In the genomic region with DNA sequence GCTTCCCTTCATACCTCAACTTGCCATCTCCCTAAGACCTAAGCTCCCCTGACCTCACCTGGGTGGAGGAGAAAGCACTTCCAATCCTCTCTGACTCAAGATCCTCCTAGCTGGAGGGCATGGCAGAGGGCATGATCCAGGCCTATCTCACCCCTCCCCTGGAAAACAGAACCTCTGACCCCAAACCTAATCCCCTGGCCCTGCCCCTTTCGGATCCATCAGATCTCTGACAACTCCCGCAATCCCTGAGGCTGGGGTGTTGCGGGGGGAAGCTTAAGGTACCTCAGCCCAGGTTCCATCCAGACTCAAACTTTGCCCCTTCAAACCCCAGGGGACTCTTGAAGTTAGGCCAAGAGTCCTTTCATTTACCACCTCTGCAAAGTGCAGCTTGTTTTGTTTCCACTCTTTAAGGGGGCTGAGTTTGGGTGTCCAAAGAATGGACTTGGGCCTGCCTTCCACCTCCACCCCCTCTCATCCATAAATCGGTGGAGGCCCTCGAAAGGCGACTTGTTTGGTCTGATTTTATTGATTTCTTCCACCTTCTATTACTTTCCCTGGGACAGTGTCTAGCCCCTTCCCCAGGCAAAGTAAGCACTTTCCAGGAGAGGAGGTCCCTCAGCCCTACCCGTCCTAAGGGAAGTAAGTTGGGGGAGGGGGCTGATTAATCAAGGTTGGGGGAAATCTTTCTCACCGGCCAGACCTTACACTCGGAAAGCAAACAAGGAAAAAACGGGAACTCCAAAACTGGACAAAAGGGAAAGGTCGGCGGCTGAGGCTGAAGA, we compare ENCODE assay signal across 13 cellular contexts. TPM values are rescaled to one million over a fixed set of nuclear protein-coding genes. Genes with fewer than 3 reads are reported as not detected.
DNase-seq lines count a peak whose midpoint lies in the region; ATAC-seq, FAIRE-seq and TF ChIP-seq lines count a peak whose summit lies in the region.
"Had no signal": no experiment of that assay in that cellular context is flagged by ENCODE, and none has a peak within 500 bp of the region (broad histone marks: within the 10 kb centered on the region; RNA-seq: fewer than 3 reads in every experiment).

No MANE protein-coding gene starts in this region.

- no peak overlapping the region for H4K5ac ChIP-seq in H1 (ENCODE audit: insufficient read length, low read depth, low read length)

- peak overlapping the region; percentile 95; the same call in 1 of the 2 replicates for H2BK15ac ChIP-seq in H1 (ENCODE audit: low read length)

- H3K36me3 Mint-ChIP-seq in activated CD4-positive, alpha-beta T cell treated with anti-CD3 and anti-CD28 coated beads for 36 hours (ENCODE audit: low read depth) = peaks cover 10% of the 10 kb centered on the region
- no peaks in the 10 kb centered on the region for H3K36me3 Mint-ChIP-seq in neural progenitor cell

- TF ChIP-seq CTCF in OCI-LY3 (IDR thresholded peaks at IDR 0.05; ENCODE audit: low read depth, low read length) (no peak), H1 (IDR thresholded peaks at IDR 0.05; ENCODE audit: control extremely low read depth in 1 of 3, insufficient read depth in 1 of 3, low read depth in 1 of 3, low read length in 3 of 3) (no peak), neural progenitor cell (IDR thresholded peaks at IDR 0.05) (no peak)

- POLR2A ChIA-PET in activated CD4-positive, alpha-beta T cell treated with anti-CD3 and anti-CD28 coated beads for 36 hours (lab: Charles Lee) = interaction anchor here (1.5 kb wide), 1 partner anchor 80 kb away, joined by 3 read pairs; a partner anchor contains a TSS
- POLR2A ChIA-PET in H1 (lab: Charles Lee; ENCODE audit: partially characterized antibody) = interaction anchor here (0.7 to 3.0 kb wide), 11 partner anchors 19 to 221 kb away, joined by 3 to 17 read pairs (median 3); no protein-coding TSS in a partner anchor

- no peak overlapping the region for H2BK120ac ChIP-seq in H1 (replicated peaks; ENCODE audit: low read depth, low read length)

- peak overlapping the region; percentile 97 for H2BK20ac ChIP-seq in H1 (ENCODE audit: low read length)

- no peak overlapping the region for H3K23ac ChIP-seq in H1 (ENCODE audit: insufficient read length)

- H2BK12ac ChIP-seq in H1 (ENCODE audit: low read depth, low read length) = peak overlapping the region; percentile 22; the same call in 1 of the 2 replicates

- H3K79me1 ChIP-seq in H1 (ENCODE audit: low read depth, low read length) = no peaks in the 10 kb centered on the region

- H3K4me2 ChIP-seq in OCI-LY3 (ENCODE audit: low read length) (peak overlapping the region; percentile 20; the same call in 1 of the 2 replicates), H1 (ENCODE audit: insufficient read depth in 1 of 2, low read depth in 2 of 2, low read length in 2 of 2) (peak overlapping the region; percentile 86 to 94), neural progenitor cell (peak overlapping the region; percentile 100)

- no peak overlapping the region for H2BK5ac ChIP-seq in H1 (ENCODE audit: low read depth, low read length)

- no peak overlapping the region for H2AFZ ChIP-seq in OCI-LY3 (ENCODE audit: low read depth, low read length)
- no peak overlapping the region for H2AFZ ChIP-seq in H1 (ENCODE audit: low read length)
- no peak overlapping the region for H2AFZ ChIP-seq in neural progenitor cell (replicated peaks)

- peaks cover 11% of the 10 kb centered on the region for H3K23me2 ChIP-seq in H1 (ENCODE audit: low read depth, low read length)

- no peak overlapping the region for H3K27ac ChIP-seq in OCI-LY3 (ENCODE audit: low read length)
- H3K27ac ChIP-seq in H1 (ENCODE audit: low read depth, low read length) = no peak overlapping the region
- H3K27ac ChIP-seq in neural progenitor cell = no peak overlapping the region
- H3K27ac ChIP-seq: HL-60 had no signal

- no peak for TF ChIP-seq POLR2A in H1 (IDR thresholded peaks at IDR 0.05; ENCODE audit: control extremely low read depth in 1 of 2, low read depth in 2 of 2, low read length in 2 of 2)

- H3K56ac ChIP-seq in H1 (replicated peaks; ENCODE audit: insufficient read length, low read depth, low read length) = no peak overlapping the region

- DNase-seq in activated CD4-positive, alpha-beta T cell treated with anti-CD3 and anti-CD28 coated beads for 36 hours = peak; percentile 15
- DNase-seq in activated CD4-positive, alpha-beta T cell treated with anti-CD3 and anti-CD28 coated beads, Interleukin-2, amount 50 U/mL, for 48 hours = no peak
- DNase-seq in H1 (ENCODE audit: low read depth in 1 of 2, low spot score in 2 of 2) = peak in 1 of 2 experiments; percentile 70
- DNase-seq in neural progenitor cell (ENCODE audit: low spot score) = peak; percentile 54
- DNase-seq in nucleus accumbens (lab: John Stamatoyannopoulos, UW) = no peak
- DNase-seq in anterior cingulate cortex (lab: John Stamatoyannopoulos, UW) = no peak
- no peak for DNase-seq in NCI-H226
- DNase-seq: left colon; NCI-H526; posterior cingulate gyrus; stimulated activated CD4-positive, alpha-beta T cell treated with anti-CD3 and anti-CD28 coated beads, Interleukin-2, amount 100 ng/mL, for 48 hours had no signal

- no peak overlapping the region for H3K4ac ChIP-seq in H1 (replicated peaks; ENCODE audit: insufficient read length, low read depth, low read length)

- H2AK5ac ChIP-seq in H1 (ENCODE audit: low read depth, low read length) = peak overlapping the region; percentile 33; the same call in 1 of the 2 replicates

- H3K27ac Mint-ChIP-seq in activated CD4-positive, alpha-beta T cell treated with anti-CD3 and anti-CD28 coated beads for 36 hours = peak overlapping the region; percentile 21
- H3K27ac Mint-ChIP-seq in neural progenitor cell = no peak overlapping the region

- peaks cover 40% of the 10 kb centered on the region for H3K4me1 Mint-ChIP-seq in activated CD4-positive, alpha-beta T cell treated with anti-CD3 and anti-CD28 coated beads for 36 hours
- peaks cover 45% of the 10 kb centered on the region for H3K4me1 Mint-ChIP-seq in neural progenitor cell

- peaks cover 30% of the 10 kb centered on the region for H3K27me3 Mint-ChIP-seq in activated CD4-positive, alpha-beta T cell treated with anti-CD3 and anti-CD28 coated beads for 36 hours
- H3K27me3 Mint-ChIP-seq in neural progenitor cell (ENCODE audit: insufficient read depth, low read depth) = peaks cover 55% of the 10 kb centered on the region

- ATAC-seq in activated CD4-positive, alpha-beta T cell treated with anti-CD3 and anti-CD28 coated beads for 36 hours = no peak
- ATAC-seq: left colon had no signal

- CTCF ChIA-PET in activated CD4-positive, alpha-beta T cell treated with anti-CD3 and anti-CD28 coated beads for 36 hours (lab: Charles Lee) = interaction anchor here (0.6 to 1.4 kb wide), 8 partner anchors 15 to 1311 kb away, joined by 3 to 5 read pairs (median 3); no protein-coding TSS in a partner anchor
- CTCF ChIA-PET in H1 (lab: Charles Lee; ENCODE audit: partially characterized antibody) = interaction anchor here (0.7 to 29.5 kb wide), 9 partner anchors 9 to 124 kb away, joined by 3 to 795 read pairs (median 7); a partner anchor contains a TSS

- H3K9me3 Mint-ChIP-seq in activated CD4-positive, alpha-beta T cell treated with anti-CD3 and anti-CD28 coated beads for 36 hours (ENCODE audit: low read depth) = no peaks in the 10 kb centered on the region
- no peaks in the 10 kb centered on the region for H3K9me3 Mint-ChIP-seq in neural progenitor cell

- no peaks in the 10 kb centered on the region for H3K9me3 ChIP-seq in OCI-LY3 (ENCODE audit: insufficient read depth, low read length)
- H3K9me3 ChIP-seq in H1 (ENCODE audit: insufficient read depth in 2 of 2, low read depth in 1 of 2, low read length in 1 of 2) = no peaks in the 10 kb centered on the region
- no peaks in the 10 kb centered on the region for H3K9me3 ChIP-seq in neural progenitor cell (ENCODE audit: low read depth)

- peaks cover 12% of the 10 kb centered on the region for H3K79me2 ChIP-seq in OCI-LY3 (ENCODE audit: low read length)
- H3K79me2 ChIP-seq in H1 (ENCODE audit: control insufficient read depth in 1 of 2, insufficient read depth in 2 of 2, low read length in 2 of 2) = no peaks in the 10 kb centered on the region
- H3K79me2 ChIP-seq in neural progenitor cell (ENCODE audit: low read depth) = peaks cover 26% of the 10 kb centered on the region

- FAIRE-seq in H1 (lab: Jason Lieb, UNC) = no peak

- peaks cover 23% of the 10 kb centered on the region for H3K27me3 ChIP-seq in OCI-LY3 (ENCODE audit: low read depth, low read length)
- peaks cover 53 to 97% (median 91%) of the 10 kb centered on the region in 4 experiments for H3K27me3 ChIP-seq in H1 (replicated peaks in 1 of 4; ENCODE audit: control insufficient read depth in 3 of 4, extremely low read depth in 1 of 4, insufficient read depth in 3 of 4, low read length in 3 of 4)
- peaks cover 85% of the 10 kb centered on the region for H3K27me3 ChIP-seq in neural progenitor cell

- H3K4me1 ChIP-seq in OCI-LY3 (ENCODE audit: low read length) (peaks cover 27% of the 10 kb centered on the region), H1 (replicated peaks in 1 of 4; ENCODE audit: control insufficient read depth in 3 of 4, insufficient read depth in 4 of 4, low read length in 3 of 4) (peaks cover 4 to 43% (median 20%) of the 10 kb centered on the region in 4 experiments), neural progenitor cell (peaks cover 38% of the 10 kb centered on the region)

- H3K4me3 Mint-ChIP-seq in activated CD4-positive, alpha-beta T cell treated with anti-CD3 and anti-CD28 coated beads for 36 hours = peak overlapping the region; percentile 76
- H3K4me3 Mint-ChIP-seq in neural progenitor cell = peak overlapping the region; percentile 93

- peak overlapping the region; percentile 75; the same call in 1 of the 2 replicates for H3K18ac ChIP-seq in H1 (ENCODE audit: extremely low read depth, low read length)

- no peak for TF ChIP-seq RAD21 in H1 (IDR thresholded peaks at IDR 0.05 in 1 of 2, conservative IDR thresholded peaks at IDR 0.05 in 1 of 2; ENCODE audit: low read depth in 2 of 2, low read length in 2 of 2)

- H4K20me1 ChIP-seq in OCI-LY3 (ENCODE audit: insufficient read depth, low read length) (peaks cover 14% of the 10 kb centered on the region; the same call in 1 of the 2 replicates), H1 (replicated peaks in 1 of 2; ENCODE audit: control insufficient read depth in 1 of 2, insufficient read depth in 2 of 2, low read length in 2 of 2) (peaks cover 0 to 10% of the 10 kb centered on the region in 2 experiments), neural progenitor cell (ENCODE audit: low read depth) (peaks cover 35% of the 10 kb centered on the region)

- WGBS in H1 (ENCODE audit: extremely low coverage in 1 of 2, insufficient coverage in 1 of 2, insufficient read length in 1 of 2, insufficient replicate concordance in 2 of 2, low coverage in 1 of 2, low lambda C conversion rate in 2 of 2, missing lambda C conversion rate in 1 of 2), 2 experiments = 6% methylated on average over 12 of the region's 12 CpGs; no CpG with 5 or more reads in 1 of the 2 experiments

- peaks cover 3% of the 10 kb centered on the region for H3K36me3 ChIP-seq in OCI-LY3 (replicated peaks; ENCODE audit: low read depth, low read length)
- no peaks in the 10 kb centered on the region; a peak in 1 of 8 replicates for H3K36me3 ChIP-seq in H1 (ENCODE audit: control insufficient read depth in 2 of 4, insufficient read depth in 4 of 4, low read length in 3 of 4)
- H3K36me3 ChIP-seq in neural progenitor cell = no peaks in the 10 kb centered on the region

- no peak overlapping the region for H4K91ac ChIP-seq in H1 (replicated peaks; ENCODE audit: insufficient read length, low read length)

- no peak for TF ChIP-seq EP300 in H1 (IDR thresholded peaks at IDR 0.05; ENCODE audit: borderline replicate concordance in 1 of 2, low read depth in 2 of 2, low read length in 2 of 2)

- H3K9ac ChIP-seq in OCI-LY3 (ENCODE audit: low read length) (no peak overlapping the region), H1 (replicated peaks in 1 of 4; ENCODE audit: extremely low read depth in 1 of 4, low read depth in 3 of 4, low read length in 3 of 4) (no peak overlapping the region; a peak in 1 of 7 replicates), neural progenitor cell (no peak overlapping the region)

- peaks cover 38% of the 10 kb centered on the region for H3F3A ChIP-seq in neural progenitor cell (ENCODE audit: low read depth)

- no peak overlapping the region for H3K14ac ChIP-seq in H1 (ENCODE audit: insufficient read length)

- H4K8ac ChIP-seq in H1 (ENCODE audit: extremely low read depth, insufficient read depth, low read length) = no peak overlapping the region

- H3K4me3 ChIP-seq in OCI-LY3 (ENCODE audit: low read length) (no peak overlapping the region), H1 (ENCODE audit: extremely low read depth in 1 of 4, insufficient read depth in 2 of 4, low read depth in 3 of 4, low read length in 4 of 4) (peak overlapping the region; percentile 45 to 71 (median 54)), neural progenitor cell (peak overlapping the region; percentile 72)

- intact Hi-C loops in activated CD4-positive, alpha-beta T cell treated with anti-CD3 and anti-CD28 coated beads for 36 hours (cut with DNase I, micrococcal nuclease) = loop anchor here in 1 of 2 experiments (10.0 kb wide), 2 partner anchors 183 to 483 kb away; a partner anchor contains a TSS

RNA-seq across cellular contexts. Expression of a gene that starts 2.6 kb away (rescaled TPM):
- total RNA-seq in activated CD4-positive, alpha-beta T cell treated with anti-CD3 and anti-CD28 coated beads for 36 hours = 10 to 100 TPM; 31.8 to 37.3 TPM
- total RNA-seq in H1 (2021; fragmentation: NEBNext Ultra II Directional; extraction: Animal tissue kit (Norgen Biotek cat#: 25700)) = 3.3 and 4.0 TPM in 2 replicates
- polyA plus RNA-seq in H1 (2011; rRNA removed) = 1.5 and 2.1 TPM in 2 replicates
- 2.1 TPM for polyA plus RNA-seq in H1 (2011; cell fraction: cytosol; rRNA removed)
- polyA plus RNA-seq in H1 (2011; cell fraction: nucleus; rRNA removed) = 2.2 TPM
- polyA plus RNA-seq in H1 (2012, experiment 1 of 2) = 4.3 to 5.9 TPM (median 5.2 TPM) in 4 replicates
- 5.1 TPM for polyA plus RNA-seq in H1 (2012, experiment 2 of 2)
- 1.3 TPM for polyA plus RNA-seq in H1 (2013, experiment 1 of 2)
- polyA plus RNA-seq in H1 (2013, experiment 2 of 2) = 1.3 TPM
- polyA minus RNA-seq in H1 (2011; rRNA and poly(A)+ RNA removed) = 0.78 and 1.5 TPM in 2 replicates
- 1.8 TPM for polyA minus RNA-seq in H1 (2011; cell fraction: cytosol; rRNA and poly(A)+ RNA removed)
- polyA minus RNA-seq in H1 (2011; cell fraction: nucleus; rRNA and poly(A)+ RNA removed) = 2.2 TPM
- total RNA-seq in neural progenitor cell (ENCODE audit: low replicate concordance) = 8.0 and 19.3 TPM in 2 replicates

RNA-seq across cellular contexts. Expression of a gene that starts 32.9 kb away (rescaled TPM):
- total RNA-seq in activated CD4-positive, alpha-beta T cell treated with anti-CD3 and anti-CD28 coated beads for 36 hours = 100 to 1,000 TPM; 168 to 174 TPM
- total RNA-seq in H1 (2021; fragmentation: NEBNext Ultra II Directional; extraction: Animal tissue kit (Norgen Biotek cat#: 25700)) = 7.7 and 8.0 TPM in 2 replicates
- 6.5 and 7.7 TPM in 2 replicates for polyA plus RNA-seq in H1 (2011; rRNA removed)
- 9.3 TPM for polyA plus RNA-seq in H1 (2011; cell fraction: cytosol; rRNA removed)
- 57.8 TPM for polyA plus RNA-seq in H1 (2011; cell fraction: nucleus; rRNA removed)
- polyA plus RNA-seq in H1 (2012, experiment 1 of 2) = 8.9 to 16.8 TPM (median 11.1 TPM) in 4 replicates
- polyA plus RNA-seq in H1 (2012, experiment 2 of 2) = 5.1 TPM
- polyA plus RNA-seq in H1 (2013, experiment 1 of 2) = 3.0 TPM
- 2.4 TPM for polyA plus RNA-seq in H1 (2013, experiment 2 of 2)
- 8.2 and 12.8 TPM in 2 replicates for polyA minus RNA-seq in H1 (2011; rRNA and poly(A)+ RNA removed)
- 6.0 TPM for polyA minus RNA-seq in H1 (2011; cell fraction: cytosol; rRNA and poly(A)+ RNA removed)
- polyA minus RNA-seq in H1 (2011; cell fraction: nucleus; rRNA and poly(A)+ RNA removed) = 19.7 TPM
- total RNA-seq in neural progenitor cell (ENCODE audit: low replicate concordance) = 7.4 and 24.4 TPM in 2 replicates

RNA-seq across cellular contexts. Expression of a gene that starts 58.0 kb away (rescaled TPM):
- 10 to 100 TPM; 49.4 to 58.6 TPM for total RNA-seq in activated CD4-positive, alpha-beta T cell treated with anti-CD3 and anti-CD28 coated beads for 36 hours
- total RNA-seq in H1 (2021; fragmentation: NEBNext Ultra II Directional; extraction: Animal tissue kit (Norgen Biotek cat#: 25700)) = 11.1 and 11.6 TPM in 2 replicates
- polyA plus RNA-seq in H1 (2011; rRNA removed) = 8.4 and 9.4 TPM in 2 replicates
- polyA plus RNA-seq in H1 (2011; cell fraction: cytosol; rRNA removed) = 6.7 TPM
- polyA plus RNA-seq in H1 (2011; cell fraction: nucleus; rRNA removed) = 7.1 TPM
- polyA plus RNA-seq in H1 (2012, experiment 1 of 2) = 7.7 to 15.0 TPM (median 9.7 TPM) in 4 replicates
- polyA plus RNA-seq in H1 (2012, experiment 2 of 2) = 8.8 TPM
- polyA plus RNA-seq in H1 (2013, experiment 1 of 2) = 7.5 TPM
- polyA plus RNA-seq in H1 (2013, experiment 2 of 2) = 8.1 TPM
- 1.8 and 3.9 TPM in 2 replicates for polyA minus RNA-seq in H1 (2011; rRNA and poly(A)+ RNA removed)
- polyA minus RNA-seq in H1 (2011; cell fraction: cytosol; rRNA and poly(A)+ RNA removed) = 5.7 TPM
- 6.7 TPM for polyA minus RNA-seq in H1 (2011; cell fraction: nucleus; rRNA and poly(A)+ RNA removed)
- total RNA-seq in neural progenitor cell (ENCODE audit: low replicate concordance) = 0.60 and 1.0 TPM in 2 replicates

Comparison
In these comparisons a context has a peak if more than half of its experiments do, and no peak if none do; other contexts are left out.
1. DNase-seq: peak in activated CD4-positive, alpha-beta T cell treated with anti-CD3 and anti-CD28 coated beads for 36 hours (single experiment) and neural progenitor cell (single experiment); none in activated CD4-positive, alpha-beta T cell treated with anti-CD3 and anti-CD28 coated beads, Interleukin-2, amount 50 U/mL, for 48 hours (0 of 2), nucleus accumbens (0 of 56), anterior cingulate cortex (0 of 58) and NCI-H226 (single experiment).
2. H3K4me2 ChIP-seq: peak in every context shown above with its lines; median percentile 100 in neural progenitor cell; 90 in H1; 20 in OCI-LY3.